20 cellular contexts compared by ENCODE assay signal in the genomic region with DNA sequence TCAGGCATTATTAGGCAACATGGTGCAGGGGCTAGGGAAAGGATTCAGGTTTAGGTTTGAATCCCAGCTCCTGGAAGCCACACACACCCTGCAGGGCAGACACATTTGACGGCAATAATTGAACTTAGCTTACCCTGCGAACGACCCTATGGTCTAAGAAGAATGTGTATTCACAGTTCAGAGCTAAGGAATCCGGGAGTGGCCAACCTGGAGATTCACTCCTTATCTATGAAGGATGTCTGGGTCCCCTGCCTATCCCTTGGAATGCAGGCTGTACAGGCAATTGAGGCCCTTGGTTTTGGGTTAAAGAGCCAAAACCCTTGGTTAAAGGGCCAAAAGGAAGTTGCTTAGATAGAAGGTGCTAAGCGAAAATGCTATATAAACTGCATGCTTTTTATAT. TPM values are rescaled to one million over a fixed set of nuclear protein-coding genes. Genes with fewer than 3 reads are reported as not detected.
"Had no signal": no experiment of that assay in that cellular context is flagged by ENCODE, and none has a peak within 500 bp of the region (broad histone marks: within the 10 kb centered on the region; RNA-seq: fewer than 3 reads in every experiment).

No MANE protein-coding gene starts in this region.

- H3K9ac ChIP-seq: neural progenitor cell had no signal

- DNase-seq: activated CD4-positive, alpha-beta T cell treated with anti-CD3 and anti-CD28 coated beads for 1 hour; activated CD4-positive, alpha-beta T cell treated with anti-CD3 and anti-CD28 coated beads, Interleukin-2, amount 50 U/mL, for 1 hour; activated CD8-positive, alpha-beta T cell treated with anti-CD3 and anti-CD28 coated beads, Interleukin-2, amount 10 ng/mL, durations not matched to agents 7 days and 5 days; activated gamma-delta T cell treated with Interleukin-2 at 50 U/mL for 16 hours; anterior cingulate cortex; central memory CD4-positive, alpha-beta T cell; dorsolateral prefrontal cortex; effector memory CD8-positive, alpha-beta T cell; esophagus squamous epithelium; gastrocnemius medialis; hypothalamus; left cardiac atrium; naive thymus-derived CD4-positive, alpha-beta T cell; posterior cingulate gyrus; right lobe of liver; small intestine; stimulated activated naive B cell treated with anti-CD40 and anti-IgM and Interleukin-4, amounts not matched to agents 10 μg/mL and 1 μg/mL and 100 μg/mL, for 72 hours; transverse colon had no signal

- H3K27ac ChIP-seq: dorsolateral prefrontal cortex, esophagus squamous epithelium, gastrocnemius medialis, neural progenitor cell, right lobe of liver, transverse colon, vagina had no signal

- H3K4me3 ChIP-seq: dorsolateral prefrontal cortex, esophagus squamous epithelium, gastrocnemius medialis, neural progenitor cell, right lobe of liver, transverse colon, vagina had no signal

- H3K27me3 ChIP-seq: right lobe of liver, vagina had no signal

- H3K9me3 ChIP-seq: gastrocnemius medialis, right lobe of liver, transverse colon, vagina had no signal

- H3K4me2 ChIP-seq: neural progenitor cell had no signal

- H2AFZ ChIP-seq: neural progenitor cell had no signal

- H3K4me1 ChIP-seq: right lobe of liver had no signal

- H3K36me3 ChIP-seq: esophagus squamous epithelium, gastrocnemius medialis, neural progenitor cell, right lobe of liver, transverse colon, vagina had no signal

- ATAC-seq: activated CD8-positive, alpha-beta T cell treated with anti-CD3 and anti-CD28 coated beads, Interleukin-2, amount 10 ng/mL, durations not matched to agents 7 days and 5 days; effector memory CD8-positive, alpha-beta T cell; gastrocnemius medialis; left cardiac atrium; naive thymus-derived CD4-positive, alpha-beta T cell; right lobe of liver; stimulated activated naive B cell treated with anti-CD40 and anti-IgM and Interleukin-4, amounts not matched to agents 10 μg/mL and 1 μg/mL and 100 μg/mL, for 72 hours had no signal

RNA-seq across cellular contexts. Expression of gene SYT17, which starts 2.9 kb away (rescaled TPM):
- total RNA-seq: activated CD8-positive, alpha-beta T cell treated with anti-CD3 and anti-CD28 coated beads, Interleukin-2, amount 10 ng/mL, durations not matched to agents 7 days and 5 days had no signal
- polyA plus RNA-seq: naive thymus-derived CD4-positive, alpha-beta T cell had no signal

RNA-seq across cellular contexts. Expression of gene ITPRIPL2, which starts 51.3 kb away (rescaled TPM):
- polyA plus RNA-seq: naive thymus-derived CD4-positive, alpha-beta T cell had no signal
